ENCODE assay signal across 1 cellular context in genomic region chr14:31692376-31692781, GRCh38.
TF ChIP-seq lines count a peak whose summit lies in the region.

No MANE protein-coding gene starts in this region.

TF ChIP-seq in GM23338, 12 proteins besides CTCF, POLR2A, EP300 and RAD21 (continued from another document):
- TF ChIP-seq ZNF462 (CRISPR knock-in tag; IDR thresholded peaks at IDR 0.05) (no peak), STAT1 (IDR thresholded peaks at IDR 0.05; ENCODE audit: unreplicated experiment) (no peak), NANOG (IDR thresholded peaks at IDR 0.05; ENCODE audit: borderline replicate concordance) (no peak), REST (IDR thresholded peaks at IDR 0.05; ENCODE audit: unreplicated experiment) (no peak), EZH2phosphoT487 (IDR thresholded peaks at IDR 0.05; ENCODE audit: unreplicated experiment) (no peak), CREB1 (CRISPR knock-in tag; IDR thresholded peaks at IDR 0.05; ENCODE audit: low read depth) (no peak), JUNB (IDR thresholded peaks at IDR 0.05; ENCODE audit: unreplicated experiment) (no peak), ETS1 (IDR thresholded peaks at IDR 0.05) (no peak), ZNF331 (CRISPR knock-in tag; IDR thresholded peaks at IDR 0.05; ENCODE audit: low read depth) (no peak), EZH2 (IDR thresholded peaks at IDR 0.05; ENCODE audit: low read depth, unreplicated experiment) (no peak)
